1 cellular context compared by ENCODE assay signal in the genomic region with DNA sequence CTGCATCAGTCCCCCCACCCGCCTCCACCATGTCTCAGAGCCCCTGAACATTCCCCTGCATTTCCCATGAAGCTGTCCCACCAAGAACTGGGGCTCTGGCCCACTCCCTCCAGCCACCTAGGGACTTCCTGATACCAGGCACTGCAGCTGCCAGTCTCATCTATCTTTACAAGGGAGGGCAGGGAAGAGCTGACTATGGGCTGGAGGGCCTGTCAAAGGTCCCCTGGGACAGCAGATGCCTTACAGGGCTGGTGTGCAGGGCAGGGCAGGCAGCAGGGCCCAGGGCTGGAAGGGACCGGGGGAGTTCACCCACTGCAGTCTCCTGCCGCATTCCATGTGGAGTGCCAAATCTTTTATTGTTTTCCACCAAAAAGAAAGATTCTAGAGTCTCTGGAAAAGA.
TF ChIP-seq lines count a peak whose summit lies in the region.

No MANE protein-coding gene starts in this region.

TF ChIP-seq in HepG2, 621 proteins besides CTCF, POLR2A, EP300 and RAD21:
- no peak for TF ChIP-seq SAFB2 (CRISPR knock-in tag; IDR thresholded peaks at IDR 0.05; ENCODE audit: borderline replicate concordance, low read depth)
- TF ChIP-seq RXRA (CRISPR knock-in tag; IDR thresholded peaks at IDR 0.05) = no peak
- TF ChIP-seq, protein P1, sequence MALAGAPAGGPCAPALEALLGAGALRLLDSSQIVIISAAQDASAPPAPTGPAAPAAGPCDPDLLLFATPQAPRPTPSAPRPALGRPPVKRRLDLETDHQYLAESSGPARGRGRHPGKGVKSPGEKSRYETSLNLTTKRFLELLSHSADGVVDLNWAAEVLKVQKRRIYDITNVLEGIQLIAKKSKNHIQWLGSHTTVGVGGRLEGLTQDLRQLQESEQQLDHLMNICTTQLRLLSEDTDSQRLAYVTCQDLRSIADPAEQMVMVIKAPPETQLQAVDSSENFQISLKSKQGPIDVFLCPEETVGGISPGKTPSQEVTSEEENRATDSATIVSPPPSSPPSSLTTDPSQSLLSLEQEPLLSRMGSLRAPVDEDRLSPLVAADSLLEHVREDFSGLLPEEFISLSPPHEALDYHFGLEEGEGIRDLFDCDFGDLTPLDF (CRISPR knock-in tag; IDR thresholded peaks at IDR 0.05) = no peak
- no peak for TF ChIP-seq REXO4 (CRISPR knock-in tag; IDR thresholded peaks at IDR 0.05; ENCODE audit: borderline replicate concordance)
- TF ChIP-seq ZNF652 (CRISPR knock-in tag; IDR thresholded peaks at IDR 0.05; ENCODE audit: borderline replicate concordance, low read depth) = no peak
- no peak for TF ChIP-seq ZFY (CRISPR knock-in tag; IDR thresholded peaks at IDR 0.05)
- TF ChIP-seq ZNF180 (CRISPR knock-in tag; IDR thresholded peaks at IDR 0.05; ENCODE audit: borderline replicate concordance, low read depth) = no peak
- TF ChIP-seq TSC22D2 (CRISPR knock-in tag; IDR thresholded peaks at IDR 0.05; ENCODE audit: borderline replicate concordance) = no peak
- no peak for TF ChIP-seq HOXA7 (CRISPR knock-in tag; IDR thresholded peaks at IDR 0.05)
- TF ChIP-seq CBX2 (IDR thresholded peaks at IDR 0.05; ENCODE audit: low read depth, low read length) = no peak
- TF ChIP-seq CBX2 (CRISPR knock-in tag; IDR thresholded peaks at IDR 0.05; ENCODE audit: low read depth) = no peak
- no peak for TF ChIP-seq THRA (CRISPR knock-in tag; IDR thresholded peaks at IDR 0.05; ENCODE audit: borderline replicate concordance)
- TF ChIP-seq ZNF18 (CRISPR knock-in tag; IDR thresholded peaks at IDR 0.05; ENCODE audit: insufficient replicate concordance) = no peak
- no peak for TF ChIP-seq NFRKB (IDR thresholded peaks at IDR 0.05)
